22 cellular contexts compared by ENCODE assay signal in genomic region chr22:38269466-38269865, GRCh38. TPM values are rescaled to one million over a fixed set of nuclear protein-coding genes. Genes with fewer than 3 reads are reported as not detected.
A peak's percentile ranks its signal among the peaks of the same experiment; 100 is the strongest.
DNase-seq lines count a peak whose midpoint lies in the region; ATAC-seq and TF ChIP-seq lines count a peak whose summit lies in the region.
"Had no signal": no experiment of that assay in that cellular context is flagged by ENCODE, and none has a peak within 500 bp of the region (broad histone marks: within the 10 kb centered on the region; RNA-seq: fewer than 3 reads in every experiment).

No MANE protein-coding gene starts in this region.

- no peaks in the 10 kb centered on the region for H3K27me3 Mint-ChIP-seq in CD4-positive, alpha-beta memory T cell
- H3K27me3 Mint-ChIP-seq: activated CD8-positive, alpha-beta T cell treated with anti-CD3 and anti-CD28 coated beads for 36 hours; memory B cell had no signal

- peaks cover 72% of the 10 kb centered on the region for H3K4me1 ChIP-seq in CD4-positive, alpha-beta memory T cell (ENCODE audit: insufficient read depth, low read length)
- peaks cover 36% of the 10 kb centered on the region for H3K4me1 ChIP-seq in PC-9 (replicated peaks; ENCODE audit: insufficient read depth)
- peaks cover 57 to 78% (median 66%) of the 10 kb centered on the region in 3 donors for H3K4me1 ChIP-seq in skeletal muscle tissue (ENCODE audit: control insufficient read depth in 3 of 3, insufficient read depth in 3 of 3, low read length in 3 of 3)
- peaks cover 52% of the 10 kb centered on the region for H3K4me1 ChIP-seq in upper lobe of right lung

- peak overlapping the region in 5 of 7 donors; percentile 77 to 96 (median 94) for H3K27ac Mint-ChIP-seq in CD4-positive, alpha-beta memory T cell
- H3K27ac Mint-ChIP-seq: activated CD8-positive, alpha-beta T cell treated with anti-CD3 and anti-CD28 coated beads for 36 hours; memory B cell had no signal

- H3K79me2 ChIP-seq in PC-9 (ENCODE audit: low read depth), result peaks cover 85% of the 10 kb centered on the region

- BruUV-seq in PC-9 (replicated peaks; lab: Mats Ljungman, UMichigan), result no TSS peak

- peak overlapping the region; percentile 90; the same call in 1 of the 2 replicates for H3K4me2 ChIP-seq in PC-9

- peaks cover 20% of the 10 kb centered on the region; the same call in 1 of the 2 replicates for H3F3A ChIP-seq in PC-9 (ENCODE audit: insufficient read depth, low read depth)

- peaks cover 0 to 10% of the 10 kb centered on the region in 2 donors for H3K36me3 Mint-ChIP-seq in CD4-positive, alpha-beta memory T cell
- H3K36me3 Mint-ChIP-seq: memory B cell had no signal

- peaks cover 0 to 2% (median 0%) of the 10 kb centered on the region in 8 donors for H3K9me3 Mint-ChIP-seq in CD4-positive, alpha-beta memory T cell
- H3K9me3 Mint-ChIP-seq: activated CD8-positive, alpha-beta T cell treated with anti-CD3 and anti-CD28 coated beads for 36 hours; activated naive CD4-positive, alpha-beta T cell treated with anti-CD3 and anti-CD28 coated beads, Interleukin-2, amount 10 ng/mL, durations not matched to agents 7 days and 5 days; HFFc6; memory B cell had no signal

- intact Hi-C loops in CD4-positive, alpha-beta memory T cell (cut with micrococcal nuclease), result no loop called here
- intact Hi-C loops in PC-9 (cut with micrococcal nuclease; ENCODE audit: unreplicated experiment), result no loop called here
- intact Hi-C loops in upper lobe of right lung (cut with DNase I), result no loop called here

- H2AFZ ChIP-seq in PC-9, result no peak overlapping the region

- no peaks in the 10 kb centered on the region for H3K9me2 ChIP-seq in PC-9 (ENCODE audit: insufficient read depth)

- DNase-seq in CD4-positive, alpha-beta memory T cell, result no peak
- no peak for DNase-seq in PC-9
- no peak for DNase-seq in EL
- no peak for DNase-seq in upper lobe of right lung
- DNase-seq: activated CD4-positive, CD25-positive, alpha-beta regulatory T cell; activated CD8-positive, alpha-beta T cell treated with anti-CD3 and anti-CD28 coated beads for 36 hours; activated naive CD4-positive, alpha-beta T cell treated with anti-CD3 and anti-CD28 coated beads, Interleukin-2, amount 10 ng/mL, durations not matched to agents 7 days and 5 days; activated T-cell treated with anti-CD3 and anti-CD28 coated beads, Interleukin-2, amount 50 U/mL, for 1 hour; Caco-2; DMS79 treated with DMSO at 0.1 percent for 48 hours; esophagus squamous epithelium; HFFc6; kidney; NCI-H1694 treated with DMSO at 0.1 percent for 48 hours; posterior cingulate gyrus; Right ventricle myocardium superior had no signal

- H3K4me1 Mint-ChIP-seq in CD4-positive, alpha-beta memory T cell, result peaks cover 44 to 85% (median 67%) of the 10 kb centered on the region in 4 donors

- H3K27me3 ChIP-seq in CD4-positive, alpha-beta memory T cell (ENCODE audit: insufficient read depth, low read length), result no peaks in the 10 kb centered on the region
- H3K27me3 ChIP-seq in PC-9 (ENCODE audit: insufficient read depth, low read depth) (no peaks in the 10 kb centered on the region), layer of hippocampus (ENCODE audit: control insufficient read depth, insufficient read depth, low read length) (no peaks in the 10 kb centered on the region), skeletal muscle tissue (ENCODE audit: control insufficient read depth in 3 of 3, insufficient read depth in 3 of 3, low read length in 3 of 3) (no peaks in the 10 kb centered on the region), upper lobe of right lung (no peaks in the 10 kb centered on the region)
- H3K27me3 ChIP-seq: esophagus squamous epithelium, suprapubic skin had no signal

- peak overlapping the region in 2 of 3 donors; percentile 14 to 90 for H3K9ac ChIP-seq in skeletal muscle tissue (ENCODE audit: low read depth in 1 of 3, low read length in 3 of 3)

- H4K20me1 ChIP-seq in PC-9 (ENCODE audit: insufficient read depth), result peaks cover 75% of the 10 kb centered on the region

- TF ChIP-seq CTCF in PC-9 (conservative IDR thresholded peaks at IDR 0.05) (no peak), upper lobe of right lung (IDR thresholded peaks at IDR 0.05) (no peak)

- H3K9me3 ChIP-seq in CD4-positive, alpha-beta memory T cell (ENCODE audit: control insufficient read depth in 1 of 2, low read length in 2 of 2), result no peaks in the 10 kb centered on the region
- H3K9me3 ChIP-seq in PC-9 (ENCODE audit: insufficient read depth, low read depth) (no peaks in the 10 kb centered on the region), skeletal muscle tissue (ENCODE audit: control insufficient read depth in 3 of 3, low read length in 3 of 3) (no peaks in the 10 kb centered on the region), upper lobe of right lung (no peaks in the 10 kb centered on the region)
- H3K9me3 ChIP-seq: Caco-2, esophagus squamous epithelium, suprapubic skin had no signal

- peak overlapping the region in 1 of 8 donors; percentile 21 for H3K4me3 Mint-ChIP-seq in CD4-positive, alpha-beta memory T cell
- H3K4me3 Mint-ChIP-seq: activated CD8-positive, alpha-beta T cell treated with anti-CD3 and anti-CD28 coated beads for 36 hours; activated naive CD4-positive, alpha-beta T cell treated with anti-CD3 and anti-CD28 coated beads, Interleukin-2, amount 10 ng/mL, durations not matched to agents 7 days and 5 days; HFFc6; memory B cell had no signal

- CTCF ChIA-PET in CD4-positive, alpha-beta memory T cell (lab: Charles Lee; ENCODE audit: partially characterized antibody), result interaction anchor here (1.9 kb wide), 1 partner anchor 37 kb away, joined by 5 read pairs; no protein-coding TSS in a partner anchor
- CTCF ChIA-PET in PC-9 (lab: Charles Lee), result interaction anchor here (1.0 kb wide), 1 partner anchor 36 kb away, joined by 3 read pairs; no protein-coding TSS in a partner anchor

- no peak for ATAC-seq in upper lobe of right lung
- ATAC-seq in HG03342 (IDR thresholded peaks at IDR 0.05; ENCODE audit: unreplicated experiment), result no peak
- ATAC-seq: activated CD8-positive, alpha-beta T cell treated with anti-CD3 and anti-CD28 coated beads for 36 hours; GM12878 had no signal

- H3K36me3 ChIP-seq in CD4-positive, alpha-beta memory T cell (ENCODE audit: insufficient read depth, low read length), result no peaks in the 10 kb centered on the region
- peaks cover 36% of the 10 kb centered on the region for H3K36me3 ChIP-seq in PC-9 (ENCODE audit: low read depth)
- peaks cover 0 to 3% (median 0%) of the 10 kb centered on the region in 3 donors for H3K36me3 ChIP-seq in skeletal muscle tissue (ENCODE audit: control insufficient read depth in 3 of 3, insufficient read depth in 3 of 3, low read length in 3 of 3)
- H3K36me3 ChIP-seq in upper lobe of right lung, result no peaks in the 10 kb centered on the region
- H3K36me3 ChIP-seq: suprapubic skin had no signal

- H3K4me3 ChIP-seq in CD4-positive, alpha-beta memory T cell (ENCODE audit: low read length in 2 of 2), result no peak overlapping the region
- no peak overlapping the region for H3K4me3 ChIP-seq in PC-9
- no peak overlapping the region for H3K4me3 ChIP-seq in skeletal muscle tissue (ENCODE audit: low read length in 3 of 3)
- no peak overlapping the region for H3K4me3 ChIP-seq in upper lobe of right lung
- H3K4me3 ChIP-seq: GM12878, suprapubic skin had no signal

- H3K27ac ChIP-seq in CD4-positive, alpha-beta memory T cell (ENCODE audit: low read depth, low read length), result no peak overlapping the region
- H3K27ac ChIP-seq in PC-9, result no peak overlapping the region
- H3K27ac ChIP-seq in layer of hippocampus (ENCODE audit: low read depth, low read length), result peak overlapping the region; percentile 65
- H3K27ac ChIP-seq in skeletal muscle tissue (ENCODE audit: low read depth, low read length), result peak overlapping the region; percentile 96
- H3K27ac ChIP-seq in upper lobe of right lung, result no peak overlapping the region
- H3K27ac ChIP-seq: suprapubic skin had no signal

- POLR2A ChIA-PET in CD4-positive, alpha-beta memory T cell (lab: Charles Lee; ENCODE audit: partially characterized antibody), result no interaction called here
- POLR2A ChIA-PET in PC-9 (lab: Charles Lee; ENCODE audit: unreplicated experiment), result interaction anchor here (0.6 kb wide), 1 partner anchor 63 kb away, joined by 3 read pairs; no protein-coding TSS in a partner anchor

RNA-seq across cellular contexts. Expression of gene TMEM184B, which starts 3.3 kb away (rescaled TPM):
- 10 to 100 TPM; 35.7 to 36.6 TPM for total RNA-seq in CD4-positive, alpha-beta memory T cell
- 10 to 100 TPM in 1 of 2 donors, 1 to 10 TPM in 1; 9.0 to 23.8 TPM for polyA plus RNA-seq in CD4-positive, alpha-beta memory T cell
- total RNA-seq in PC-9 (2021) (185 and 192 TPM in 2 replicates), skeletal muscle tissue (11.0 TPM), upper lobe of right lung (79.2 TPM)

RNA-seq across cellular contexts. Expression of gene CSNK1E, which starts 47.8 kb away (rescaled TPM):
- 100 to 1,000 TPM; 100 to 103 TPM for total RNA-seq in CD4-positive, alpha-beta memory T cell
- 10 to 100 TPM in 1 of 2 donors, 1 to 10 TPM in 1; 8.8 to 13.3 TPM for polyA plus RNA-seq in CD4-positive, alpha-beta memory T cell
- total RNA-seq in PC-9 (2021) (331 and 348 TPM in 2 replicates), skeletal muscle tissue (71.0 TPM), upper lobe of right lung (115 TPM)

Comparison
In these comparisons a context has a peak if more than half of its experiments do, and no peak if none do; other contexts are left out.
1. H3K27ac ChIP-seq: peak in layer of hippocampus (single experiment) and skeletal muscle tissue (single experiment); none in CD4-positive, alpha-beta memory T cell (single experiment), PC-9 (single experiment) and upper lobe of right lung (single experiment).